9 cellular contexts compared by ENCODE assay signal in genomic region chr2:149329470-149330126, GRCh38. TPM values are rescaled to one million over a fixed set of nuclear protein-coding genes. Genes with fewer than 3 reads are reported as not detected.
DNase-seq lines count a peak whose midpoint lies in the region; ATAC-seq and TF ChIP-seq lines count a peak whose summit lies in the region.
"Had no signal": no experiment of that assay in that cellular context is flagged by ENCODE, and none has a peak within 500 bp of the region (broad histone marks: within the 10 kb centered on the region; RNA-seq: fewer than 3 reads in every experiment).

No MANE protein-coding gene starts in this region.

- H3K9ac ChIP-seq in HUES6 (ENCODE audit: low read length) (peak overlapping the region; percentile 80), fibroblast of lung (ENCODE audit: insufficient read depth, low read length) (peak overlapping the region; percentile 36)
- H3K9ac ChIP-seq: BLaER1 treated with 17β-estradiol and CSF1 and Interleukin-3, amounts not matched to agents 10 nM and 100 nM had no signal

- peak overlapping the region; percentile 44; the same call in 1 of the 2 replicates for H3K27ac ChIP-seq in HUES6 (ENCODE audit: low read depth, low read length)
- H3K27ac ChIP-seq in fibroblast of lung (ENCODE audit: insufficient read depth, low read length), result no peak overlapping the region
- H3K27ac ChIP-seq: BLaER1 treated with 17β-estradiol and CSF1 and Interleukin-3, amounts not matched to agents 10 nM and 100 nM had no signal

- peak overlapping the region; percentile 95 for H3K4me3 ChIP-seq in HUES6 (ENCODE audit: low read depth, low read length)
- H3K4me3 ChIP-seq in fibroblast of lung (replicated peaks in 1 of 4; ENCODE audit: control extremely low read depth in 1 of 4, insufficient read depth in 1 of 4, low read depth in 3 of 4, low read length in 4 of 4), result peak overlapping the region; percentile 29 to 80 (median 70)
- H3K4me3 ChIP-seq: BLaER1 treated with 17β-estradiol and CSF1 and Interleukin-3, amounts not matched to agents 10 nM and 100 nM had no signal

- DNase-seq in NCI-H1436 (lab: John Stamatoyannopoulos, UW) (peak; percentile 25), NCI-H1436 treated with DMSO at 0.1 percent for 48 hours (lab: John Stamatoyannopoulos, UW) (no peak), fibroblast of lung (ENCODE audit: low read depth in 2 of 2) (peak; percentile 58 to 67)
- DNase-seq in naive thymus-derived CD8-positive, alpha-beta T cell, result no peak

- no peaks in the 10 kb centered on the region for H3K36me3 ChIP-seq in HUES6 (ENCODE audit: control insufficient read depth, insufficient read depth, low read length)
- H3K36me3 ChIP-seq in fibroblast of lung (ENCODE audit: control insufficient read depth, insufficient read depth, low read length), result no peaks in the 10 kb centered on the region
- H3K36me3 ChIP-seq: BLaER1 treated with 17β-estradiol and CSF1 and Interleukin-3, amounts not matched to agents 10 nM and 100 nM had no signal

- H3K27me3 Mint-ChIP-seq in naive thymus-derived CD8-positive, alpha-beta T cell, result peaks cover 45 to 66% (median 54%) of the 10 kb centered on the region in 5 donors

- H3K9me3 Mint-ChIP-seq in naive thymus-derived CD8-positive, alpha-beta T cell, result peaks cover 0 to 9% (median 0%) of the 10 kb centered on the region in 9 donors

- H3K9me3 ChIP-seq in HUES6 (ENCODE audit: control insufficient read depth, insufficient read depth, low read depth, low read length) (no peaks in the 10 kb centered on the region), fibroblast of lung (ENCODE audit: control insufficient read depth, insufficient read depth, low read depth, low read length) (no peaks in the 10 kb centered on the region)

- peaks cover 0 to 10% (median 2%) of the 10 kb centered on the region in 3 donors for H3K36me3 Mint-ChIP-seq in naive thymus-derived CD8-positive, alpha-beta T cell

- no peaks in the 10 kb centered on the region for H3K79me2 ChIP-seq in fibroblast of lung (ENCODE audit: control insufficient read depth, insufficient read depth, low read length)

- peak overlapping the region; percentile 89 for H3K4me2 ChIP-seq in fibroblast of lung (ENCODE audit: extremely low read depth, insufficient read depth, low read length)
- H3K4me2 ChIP-seq: BLaER1 treated with 17β-estradiol and CSF1 and Interleukin-3, amounts not matched to agents 10 nM and 100 nM had no signal

- peak overlapping the region in 1 of 10 donors; percentile 26 for H3K27ac Mint-ChIP-seq in naive thymus-derived CD8-positive, alpha-beta T cell

- H3K27me3 ChIP-seq in HUES6 (ENCODE audit: control insufficient read depth, insufficient read depth, low read length) (peaks cover 15% of the 10 kb centered on the region), fibroblast of lung (ENCODE audit: control insufficient read depth, insufficient read depth, low read length) (peaks cover 8% of the 10 kb centered on the region)
- H3K27me3 ChIP-seq: BLaER1 treated with 17β-estradiol and CSF1 and Interleukin-3, amounts not matched to agents 10 nM and 100 nM had no signal

- no peaks in the 10 kb centered on the region for H4K20me1 ChIP-seq in fibroblast of lung (ENCODE audit: control insufficient read depth, extremely low read depth, insufficient read depth, low read length)
- H4K20me1 ChIP-seq: BLaER1 treated with 17β-estradiol and CSF1 and Interleukin-3, amounts not matched to agents 10 nM and 100 nM had no signal

- peak; percentile 83 for ATAC-seq in SK-N-SH treated with all-trans-retinoic acid at 6 μM for 48 hours
- no peak for ATAC-seq in naive thymus-derived CD8-positive, alpha-beta T cell
- no peak for ATAC-seq in HG03432 (IDR thresholded peaks at IDR 0.05; ENCODE audit: unreplicated experiment)
- no peak for ATAC-seq in GM18909 (IDR thresholded peaks at IDR 0.05; ENCODE audit: poor library complexity, unreplicated experiment)

- no peak for TF ChIP-seq CTCF in fibroblast of lung (conservative IDR thresholded peaks at IDR 0.05 in 1 of 2, IDR thresholded peaks at IDR 0.05 in 1 of 2; ENCODE audit: low read depth in 1 of 2, low read length in 2 of 2)

- H2AFZ ChIP-seq in fibroblast of lung (ENCODE audit: low read length), result peak overlapping the region; percentile 74

- H3K4me1 Mint-ChIP-seq in naive thymus-derived CD8-positive, alpha-beta T cell, result peaks cover 0 to 11% (median 8%) of the 10 kb centered on the region in 4 donors

- H3K4me3 Mint-ChIP-seq in naive thymus-derived CD8-positive, alpha-beta T cell, result peak overlapping the region in 7 of 10 donors; percentile 22 to 79 (median 45)

- POLR2A ChIA-PET in naive thymus-derived CD8-positive, alpha-beta T cell (lab: Charles Lee), result no interaction called here

- H3K4me1 ChIP-seq in HUES6 (ENCODE audit: control insufficient read depth, insufficient read depth, low read length), result peaks cover 6% of the 10 kb centered on the region
- H3K4me1 ChIP-seq in fibroblast of lung (ENCODE audit: control insufficient read depth, extremely low read depth, insufficient read depth, low read length), result no peaks in the 10 kb centered on the region
- H3K4me1 ChIP-seq: BLaER1 treated with 17β-estradiol and CSF1 and Interleukin-3, amounts not matched to agents 10 nM and 100 nM had no signal

TF ChIP-seq in SK-N-SH treated with all-trans-retinoic acid at 6 μM for 48 hours, 23 proteins besides CTCF, POLR2A, EP300 and RAD21:
- TF ChIP-seq SNAI2 (CRISPR knock-in tag; IDR thresholded peaks at IDR 0.05) (no peak), ZFP3 (CRISPR knock-in tag; IDR thresholded peaks at IDR 0.05) (0 out of 2 replicates have a peak, but pooled peaks have one; percentile 27)

RNA-seq across cellular contexts. Expression of gene LYPD6, which starts 0.8 kb away (rescaled TPM):
- under 0.01 and 0.17 TPM in 2 replicates for total RNA-seq in fibroblast of lung
- polyA plus RNA-seq in fibroblast of lung, result 1.8 and 3.7 TPM in 2 replicates
- polyA plus RNA-seq in fibroblast of lung (2012), result 0.80 and 1.6 TPM in 2 replicates
- 2.1 and 3.3 TPM in 2 replicates for polyA minus RNA-seq in fibroblast of lung (ENCODE audit: low replicate concordance)
- total RNA-seq in naive thymus-derived CD8-positive, alpha-beta T cell, result not detected
- not detected for polyA plus RNA-seq in naive thymus-derived CD8-positive, alpha-beta T cell

Comparison
In these comparisons a context has a peak if more than half of its experiments do, and no peak if none do; other contexts are left out.
1. DNase-seq: peak in NCI-H1436 (single experiment) and fibroblast of lung (2 of 2); none in NCI-H1436 treated with DMSO at 0.1 percent for 48 hours (single experiment) and naive thymus-derived CD8-positive, alpha-beta T cell (0 of 10).